ENCODE assay signal across 8 cellular contexts in the genomic region with DNA sequence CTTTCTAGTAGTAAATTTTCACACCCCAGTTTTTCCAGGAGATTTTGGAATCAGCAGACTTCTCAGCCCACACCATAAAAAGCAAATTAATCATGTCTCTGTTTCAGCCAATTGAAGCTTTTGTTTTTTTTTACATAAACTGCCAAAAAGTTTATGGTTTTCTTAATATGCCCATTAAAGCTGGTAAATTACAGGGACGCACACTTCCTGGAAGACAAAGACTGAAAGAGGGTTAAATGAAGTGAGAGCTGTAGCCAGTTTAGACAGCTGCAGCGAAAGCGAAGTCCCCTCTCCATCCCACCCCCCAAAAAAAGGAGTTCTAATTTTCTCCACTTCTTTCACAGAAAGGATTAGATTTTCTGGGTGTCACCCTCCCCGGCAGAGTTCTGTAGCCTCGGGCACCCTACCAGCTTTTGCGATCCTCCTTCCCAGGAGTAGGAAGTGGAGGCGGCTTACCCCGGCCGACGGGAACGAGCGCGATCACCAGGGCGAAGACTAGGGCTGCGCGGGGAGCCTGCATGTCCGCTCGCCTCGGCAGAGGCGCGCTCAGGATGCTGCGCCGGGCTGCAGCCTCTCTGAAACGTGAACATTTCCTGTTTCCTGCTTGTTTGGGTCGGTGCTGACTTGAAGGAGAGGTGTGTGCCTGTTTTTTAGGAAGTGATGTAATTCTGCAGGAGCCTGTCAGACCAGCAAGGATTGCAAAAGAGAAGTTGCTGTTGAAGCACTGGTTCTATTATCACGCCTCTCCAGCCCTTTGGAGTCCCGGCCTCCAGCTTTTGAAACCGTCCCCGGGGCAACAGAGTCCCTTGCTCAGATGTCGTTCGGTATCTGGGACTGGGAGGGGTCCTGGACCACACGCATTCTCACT. TPM values are rescaled to one million over a fixed set of nuclear protein-coding genes. Genes with fewer than 3 reads are reported as not detected.
DNase-seq lines count a peak whose midpoint lies in the region; ATAC-seq and TF ChIP-seq lines count a peak whose summit lies in the region.

A gene with protein sequence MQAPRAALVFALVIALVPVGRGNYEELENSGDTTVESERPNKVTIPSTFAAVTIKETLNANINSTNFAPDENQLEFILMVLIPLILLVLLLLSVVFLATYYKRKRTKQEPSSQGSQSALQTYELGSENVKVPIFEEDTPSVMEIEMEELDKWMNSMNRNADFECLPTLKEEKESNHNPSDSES (minus strand): TSS at position 584 of the 868 bp plus-strand sequence. CDS start 64 bp downstream, at position 520.

- H3K4me3 Mint-ChIP-seq in CD14-positive monocyte: peak within 1 kb of the TSS; percentile 95 to 97

- 8% methylated on average over 26 of the region's 32 CpGs for WGBS in suprapubic skin

- TF ChIP-seq POLR2A in GM19193 (IDR thresholded peaks at IDR 0.05; ENCODE audit: extremely low read depth, insufficient read depth, insufficient read length): peak; percentile 96
- TF ChIP-seq POLR2A in Raji (IDR thresholded peaks at IDR 0.05; ENCODE audit: insufficient read depth, low read depth, low read length): peak; percentile 71
- TF ChIP-seq POLR2A in suprapubic skin (IDR thresholded peaks at IDR 0.05): peak in 1 of 2 donors; percentile 66

- H3K9me3 ChIP-seq in suprapubic skin: no peaks in the 10 kb centered on the region

- intact Hi-C loops in CD14-positive monocyte (cut with micrococcal nuclease): loop anchor here (5.0 kb wide), 1 partner anchor 37 kb away; no protein-coding TSS in a partner anchor

- peak; percentile 78 for DNase-seq in CD14-positive monocyte (ENCODE audit: low spot score)
- DNase-seq in activated gamma-delta T cell (lab: John Stamatoyannopoulos, UW): peak; percentile 38
- DNase-seq in germinal center (ENCODE audit: low spot score): peak; percentile 80
- DNase-seq in omental fat pad (ENCODE audit: low spot score): no peak
- peak; percentile 70 to 85 for DNase-seq in suprapubic skin (ENCODE audit: low spot score in 2 of 2)

- H3K9me3 Mint-ChIP-seq in CD14-positive monocyte: no peaks in the 10 kb centered on the region

- H3K27me3 ChIP-seq in suprapubic skin: no peaks in the 10 kb centered on the region

- peaks cover 18 to 27% of the 10 kb centered on the region in 2 donors for H3K36me3 Mint-ChIP-seq in CD14-positive monocyte

- TF ChIP-seq CTCF in CD14-positive monocyte (IDR thresholded peaks at IDR 0.05): no peak
- TF ChIP-seq CTCF in omental fat pad (IDR thresholded peaks at IDR 0.05): no peak
- no peak for TF ChIP-seq CTCF in suprapubic skin (IDR thresholded peaks at IDR 0.05)

- peaks cover 54% of the 10 kb centered on the region for H3K4me1 ChIP-seq in suprapubic skin

- no peaks in the 10 kb centered on the region for H3K36me3 ChIP-seq in suprapubic skin

- ATAC-seq in HG03432 (IDR thresholded peaks at IDR 0.05; ENCODE audit: unreplicated experiment) (peak; percentile 75), omental fat pad (ENCODE audit: low FRiP score) (peak; percentile 85)

- peak within 1 kb of the TSS; percentile 92 to 97 (median 95) for H3K27ac Mint-ChIP-seq in CD14-positive monocyte

- peak within 1 kb of the TSS; percentile 85 for H3K27ac ChIP-seq in suprapubic skin

- peaks cover 0 to 2% (median 0%) of the 10 kb centered on the region in 3 donors for H3K27me3 Mint-ChIP-seq in CD14-positive monocyte (ENCODE audit: low read depth in 3 of 3)

- peak within 1 kb of the TSS; percentile 56 for H3K4me3 ChIP-seq in suprapubic skin

- TF ChIP-seq EP300 in suprapubic skin (IDR thresholded peaks at IDR 0.05): no peak

- H3K4me1 Mint-ChIP-seq in CD14-positive monocyte: peaks cover 61% of the 10 kb centered on the region

RNA-seq across cellular contexts. Expression of the gene that starts here (rescaled TPM):
- polyA plus RNA-seq in CD14-positive monocyte: 100 to 1,000 TPM; 117 to 157 TPM
- total RNA-seq in omental fat pad: 10 to 100 TPM in 1 of 4 donors, 1 to 10 TPM in 3; 2.0 to 13.4 (median 3.3) TPM
- total RNA-seq in suprapubic skin: 100 to 1,000 TPM in 3 of 4 donors, 10 to 100 TPM in 1; 81.9 to 164 (median 132) TPM

Comparison
In these comparisons a context has a peak if more than half of its experiments do, and no peak if none do; other contexts are left out.
1. RNA of the gene that starts here (total RNA-seq): 81.9 to 164 TPM in suprapubic skin; 2.0 to 13.4 TPM in omental fat pad; every median in the first group is over 4 times any median in the second.